In genomic region chr6:70124443-70124842, GRCh38 we compare ENCODE assay signal across 16 cellular contexts.
"Had no signal": no experiment of that assay in that cellular context is flagged by ENCODE, and none has a peak within 500 bp of the region (broad histone marks: within the 10 kb centered on the region; RNA-seq: fewer than 3 reads in every experiment).

No MANE protein-coding gene starts in this region.

- H3K36me3 ChIP-seq: ovary, right lobe of liver had no signal

- H3K4me3 ChIP-seq: body of pancreas, lung, ovary, psoas muscle, right lobe of liver, testis had no signal

- H3K27me3 ChIP-seq: body of pancreas, ovary, right lobe of liver, testis had no signal

- ATAC-seq: activated T-cell treated with anti-CD3 and anti-CD28 coated beads, Interleukin-2, amount 50 U/mL, for 4 hours; left lobe of liver; right lobe of liver; stimulated activated effector memory CD8-positive, alpha-beta T cell treated with anti-CD3 and anti-CD28 coated beads, Interleukin-12 subunit alpha, Interleukin-12 subunit beta, amount 100 ng/mL, for 72 hours had no signal

- H3K9me3 ChIP-seq: body of pancreas, ovary, psoas muscle, right lobe of liver, testis had no signal

- DNase-seq: activated CD4-positive, alpha-beta T cell treated with anti-CD3 and anti-CD28 coated beads, Interleukin-2, amount 50 U/mL, for 1 hour; activated CD4-positive, CD25-positive, alpha-beta regulatory T cell treated with anti-CD3 and anti-CD28 coated beads, Interleukin-2, amount 50 U/mL, for 72 hours; activated CD8-positive, alpha-beta memory T cell treated with anti-CD3 and anti-CD28 coated beads, Interleukin-2, amount 50 U/mL, for 4 hours; activated naive CD4-positive, alpha-beta T cell treated with anti-CD3 and anti-CD28 coated beads for 36 hours; activated T-cell treated with anti-CD3 and anti-CD28 coated beads, Interleukin-2, amount 50 U/mL, for 4 hours; body of pancreas; dermis blood vessel endothelial cell; effector memory CD4-positive, alpha-beta T cell; ovary; psoas muscle; right lobe of liver; stimulated activated CD4-positive, alpha-beta T cell treated with anti-CD3 and anti-CD28 coated beads, Interleukin-4, amount 100 ng/mL, for 24 hours; testis had no signal

- H3K27ac ChIP-seq: ovary, psoas muscle, right lobe of liver, testis had no signal
